8 cellular contexts compared by ENCODE assay signal in the genomic region with DNA sequence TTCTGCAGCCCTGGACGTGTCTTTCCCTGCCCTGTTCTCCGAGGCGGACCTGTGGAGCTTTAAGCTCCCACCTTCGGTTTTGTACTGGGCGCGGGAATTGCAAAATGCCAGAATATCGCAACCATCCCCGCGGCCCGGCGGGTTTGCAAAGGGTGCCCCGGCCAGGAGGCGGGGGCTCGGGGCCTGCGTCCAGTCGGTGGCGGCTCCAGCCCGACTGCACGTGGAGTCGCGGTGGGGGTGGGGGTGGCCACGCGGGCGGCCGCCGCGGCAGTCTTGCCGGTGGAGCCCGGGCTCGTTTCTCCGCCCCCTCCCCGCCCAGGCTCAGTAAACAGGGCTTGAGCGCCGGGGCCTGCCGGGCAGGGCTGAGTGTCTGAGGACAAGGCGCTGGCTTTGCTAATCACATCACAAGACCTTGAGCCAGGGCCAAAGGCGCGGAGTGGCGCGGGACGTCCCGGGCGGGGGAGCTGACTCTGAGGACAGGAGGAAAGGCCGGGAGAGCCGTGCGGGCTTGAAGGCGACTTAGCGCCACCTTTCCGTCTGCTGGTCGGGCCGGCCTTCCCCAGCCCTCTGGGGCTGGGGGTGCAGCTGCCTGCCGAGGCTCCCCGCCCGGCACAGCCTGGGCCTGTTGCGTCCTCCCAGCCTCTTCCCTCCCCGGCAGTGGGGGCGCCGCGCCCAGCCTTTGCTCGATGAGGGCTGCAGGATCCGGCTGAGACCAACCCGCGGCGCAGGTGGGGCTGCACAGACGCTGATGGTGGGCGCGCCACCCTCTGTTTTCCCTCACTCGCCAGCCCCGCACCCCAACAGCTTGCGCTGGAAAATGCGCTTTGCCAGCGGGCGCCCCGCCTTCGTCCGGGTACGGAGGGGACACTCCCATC. TPM values are rescaled to one million over a fixed set of nuclear protein-coding genes. Genes with fewer than 3 reads are reported as not detected.
A peak's percentile ranks its signal among the peaks of the same experiment; 100 is the strongest.
DNase-seq lines count a peak whose midpoint lies in the region; ATAC-seq and TF ChIP-seq lines count a peak whose summit lies in the region.

No MANE protein-coding gene starts in this region.

- no peak for TF ChIP-seq CTCF in epithelial cell of proximal tubule (conservative IDR thresholded peaks at IDR 0.05; ENCODE audit: low read depth, low read length)

- ATAC-seq in GM18517 (IDR thresholded peaks at IDR 0.05; ENCODE audit: unreplicated experiment) (peak; percentile 15), HG03378 (IDR thresholded peaks at IDR 0.05; ENCODE audit: unreplicated experiment) (peak; percentile 8)

- DNase-seq in A172 (ENCODE audit: low spot score), result peak; percentile 72
- DNase-seq in NOMO-1 (lab: John Stamatoyannopoulos, UW; ENCODE audit: unreplicated experiment in 2 of 2), result peak; percentile 80 to 92
- peak; percentile 67 for DNase-seq in activated T-cell treated with anti-CD3 and anti-CD28 coated beads for 48 hours (ENCODE audit: low read depth)
- no peak for DNase-seq in epithelial cell of proximal tubule (ENCODE audit: low read depth)
- peak; percentile 96 for DNase-seq in mucosa of gallbladder (ENCODE audit: low spot score)
- DNase-seq in stimulated activated CD8-positive, alpha-beta memory T cell treated with anti-CD3 and anti-CD28 coated beads, Interleukin-4, amount 100 ng/mL, for 48 hours, result peak; percentile 81

- peak overlapping the region; percentile 79 for H3K4me3 ChIP-seq in epithelial cell of proximal tubule (ENCODE audit: low read depth, low read length)

RNA-seq across cellular contexts. Expression of gene ZFP36L2, which starts 0.8 kb away (rescaled TPM):
- 0.55 and 1.4 TPM in 2 replicates for total RNA-seq in A172 (2014; rRNA removed; shearing (Covaris generic))
- total RNA-seq in epithelial cell of proximal tubule (8.2 and 10.5 TPM in 2 replicates), mucosa of gallbladder (209 TPM)

Comparison
In these comparisons a context has a peak if more than half of its experiments do, and no peak if none do; other contexts are left out.
1. RNA of gene ZFP36L2, which starts 0.8 kb away (total RNA-seq): 209 TPM in mucosa of gallbladder (single experiment); 8.2 to 10.5 TPM in epithelial cell of proximal tubule and 0.55 to 1.4 TPM in A172; every median in the first group is over 10 times any median in the second.